ENCODE assay signal across 26 cellular contexts in genomic region chr2:91839904-91840868, GRCh38.
A peak's percentile ranks its signal among the peaks of the same experiment; 100 is the strongest.
DNase-seq lines count a peak whose midpoint lies in the region; ATAC-seq, FAIRE-seq and TF ChIP-seq lines count a peak whose summit lies in the region.
"Had no signal": no experiment of that assay in that cellular context is flagged by ENCODE, and none has a peak within 500 bp of the region (broad histone marks: within the 10 kb centered on the region; RNA-seq: fewer than 3 reads in every experiment).

No MANE protein-coding gene starts in this region.

- H3K4me3 ChIP-seq in PC-3 (ENCODE audit: low read length) = peak overlapping the region; percentile 18; the same call in 1 of the 2 replicates
- H3K4me3 ChIP-seq: adrenal gland, coronary artery, K562, lung, SJSA1 had no signal

- H3K79me2 ChIP-seq in PC-3 (ENCODE audit: low read length) = no peaks in the 10 kb centered on the region

- DNase-seq in Calu3 (no peak), PC-3 (no peak), mesenteric fat pad (ENCODE audit: low spot score) (peak; percentile 77), chondrocyte (ENCODE audit: low spot score) (no peak), urothelium cell line (ENCODE audit: low spot score) (no peak), SW480 (ENCODE audit: low spot score) (no peak)
- DNase-seq: activated CD4-positive, alpha-beta T cell treated with anti-CD3 and anti-CD28 coated beads for 1 hour; activated CD8-positive, alpha-beta memory T cell treated with anti-CD3 and anti-CD28 coated beads for 24 hours; activated T-cell treated with anti-CD3 and anti-CD28 coated beads, Interleukin-2, amount 50 U/mL, for 1 hour; adrenal gland; CD8-positive, alpha-beta T cell; NCI-H146; NCI-H524; Peyer's patch; T-helper 17 cell had no signal

- H3K9me3 ChIP-seq in PC-3 (ENCODE audit: low read length) = no peaks in the 10 kb centered on the region
- H3K9me3 ChIP-seq: adrenal gland, Peyer's patch, SJSA1 had no signal

- POLR2A ChIA-PET in PC-3 (lab: Charles Lee; ENCODE audit: unreplicated experiment) = no interaction called here

- H2AFZ ChIP-seq in PC-3 (ENCODE audit: low read length) = no peak overlapping the region

- TF ChIP-seq CTCF in Calu3 (IDR thresholded peaks at IDR 0.05; ENCODE audit: unreplicated experiment) (no peak), PC-3 (conservative IDR thresholded peaks at IDR 0.05; ENCODE audit: low read depth, low read length) (no peak), chondrocyte (IDR thresholded peaks at IDR 0.05) (no peak)

- ATAC-seq in PC-3 = no peak
- no peak for ATAC-seq in stimulated activated memory B cell treated with anti-CD40 and anti-IgM and Interleukin-4, amounts not matched to agents 10 μg/mL and 1 μg/mL and 100 μg/mL, for 72 hours
- ATAC-seq: CD8-positive, alpha-beta T cell; K562; stimulated activated effector memory CD8-positive, alpha-beta T cell treated with anti-CD3 and anti-CD28 coated beads, Interleukin-12 subunit alpha, Interleukin-12 subunit beta, amount 100 ng/mL, for 72 hours; T-helper 17 cell had no signal

- H3K4me2 ChIP-seq in PC-3 (ENCODE audit: low read length) = peak overlapping the region; percentile 31; the same call in 1 of the 2 replicates

- no peak overlapping the region for H3K27ac Mint-ChIP-seq in Calu3 (ENCODE audit: unreplicated experiment)
- H3K27ac Mint-ChIP-seq in stimulated activated memory B cell treated with anti-CD40 and anti-IgM and Interleukin-4, amounts not matched to agents 10 μg/mL and 1 μg/mL and 100 μg/mL, for 72 hours = no peak overlapping the region
- no peak overlapping the region for H3K27ac Mint-ChIP-seq in chondrocyte (ENCODE audit: unreplicated experiment)
- H3K27ac Mint-ChIP-seq: CD8-positive, alpha-beta T cell; progenitor cell of endocrine pancreas; stimulated activated effector memory CD8-positive, alpha-beta T cell treated with anti-CD3 and anti-CD28 coated beads, Interleukin-12 subunit alpha, Interleukin-12 subunit beta, amount 100 ng/mL, for 72 hours; T-helper 17 cell had no signal

- H3K4me1 Mint-ChIP-seq in Calu3 (ENCODE audit: low read depth, unreplicated experiment) (no peaks in the 10 kb centered on the region), chondrocyte (ENCODE audit: low read depth) (no peaks in the 10 kb centered on the region)
- H3K4me1 Mint-ChIP-seq in stimulated activated memory B cell treated with anti-CD40 and anti-IgM and Interleukin-4, amounts not matched to agents 10 μg/mL and 1 μg/mL and 100 μg/mL, for 72 hours = no peaks in the 10 kb centered on the region
- H3K4me1 Mint-ChIP-seq: neural crest cell; stimulated activated effector memory CD8-positive, alpha-beta T cell treated with anti-CD3 and anti-CD28 coated beads, Interleukin-12 subunit alpha, Interleukin-12 subunit beta, amount 100 ng/mL, for 72 hours; T-helper 17 cell had no signal

- H3K36me3 Mint-ChIP-seq in Calu3 (ENCODE audit: insufficient read depth, unreplicated experiment) (no peaks in the 10 kb centered on the region), chondrocyte (ENCODE audit: low read depth) (no peaks in the 10 kb centered on the region)
- H3K36me3 Mint-ChIP-seq in stimulated activated memory B cell treated with anti-CD40 and anti-IgM and Interleukin-4, amounts not matched to agents 10 μg/mL and 1 μg/mL and 100 μg/mL, for 72 hours = no peaks in the 10 kb centered on the region
- H3K36me3 Mint-ChIP-seq: CD8-positive, alpha-beta T cell; stimulated activated effector memory CD8-positive, alpha-beta T cell treated with anti-CD3 and anti-CD28 coated beads, Interleukin-12 subunit alpha, Interleukin-12 subunit beta, amount 100 ng/mL, for 72 hours had no signal

- H3K4me1 ChIP-seq in PC-3 (ENCODE audit: insufficient read depth, low read length) = no peaks in the 10 kb centered on the region
- H3K4me1 ChIP-seq: adrenal gland, SJSA1 had no signal

- H3K27me3 Mint-ChIP-seq in Calu3 (ENCODE audit: unreplicated experiment) = peaks cover 11% of the 10 kb centered on the region
- peaks cover 34% of the 10 kb centered on the region for H3K27me3 Mint-ChIP-seq in stimulated activated memory B cell treated with anti-CD40 and anti-IgM and Interleukin-4, amounts not matched to agents 10 μg/mL and 1 μg/mL and 100 μg/mL, for 72 hours
- no peaks in the 10 kb centered on the region for H3K27me3 Mint-ChIP-seq in chondrocyte (ENCODE audit: low read depth)
- H3K27me3 Mint-ChIP-seq: progenitor cell of endocrine pancreas had no signal

- no peak for FAIRE-seq in urothelium cell line (lab: Jason Lieb, UNC)
- FAIRE-seq: bronchial epithelial cell, G401.6, K562, keratinocyte had no signal

- H3F3A ChIP-seq in PC-3 (ENCODE audit: low read length, unreplicated experiment) = no peaks in the 10 kb centered on the region

- H3K4me3 Mint-ChIP-seq in Calu3 (ENCODE audit: low read depth, unreplicated experiment) = peak overlapping the region; percentile 9
- peak overlapping the region; percentile 18 for H3K4me3 Mint-ChIP-seq in stimulated activated memory B cell treated with anti-CD40 and anti-IgM and Interleukin-4, amounts not matched to agents 10 μg/mL and 1 μg/mL and 100 μg/mL, for 72 hours
- no peak overlapping the region for H3K4me3 Mint-ChIP-seq in chondrocyte (ENCODE audit: unreplicated experiment)
- H3K4me3 Mint-ChIP-seq: CD8-positive, alpha-beta T cell; neural crest cell; stimulated activated effector memory CD8-positive, alpha-beta T cell treated with anti-CD3 and anti-CD28 coated beads, Interleukin-12 subunit alpha, Interleukin-12 subunit beta, amount 100 ng/mL, for 72 hours; T-helper 17 cell had no signal

- H3K9ac ChIP-seq in PC-3 (ENCODE audit: low read length) = no peak overlapping the region

- H3K9me2 ChIP-seq in PC-3 (replicated peaks; ENCODE audit: low read length) = no peaks in the 10 kb centered on the region

- no peak overlapping the region for H3K27ac ChIP-seq in PC-3 (ENCODE audit: low read length)
- H3K27ac ChIP-seq: adrenal gland, coronary artery, Peyer's patch, SJSA1 had no signal

- peaks cover 19% of the 10 kb centered on the region for H3K27me3 ChIP-seq in PC-3 (ENCODE audit: low read length)

- H4K20me1 ChIP-seq in PC-3 (ENCODE audit: low read length) = no peaks in the 10 kb centered on the region

- intact Hi-C loops in Calu3 (cut with micrococcal nuclease; ENCODE audit: unreplicated experiment) (no loop called here), PC-3 (cut with micrococcal nuclease) (no loop called here)

- CTCF ChIA-PET in Calu3 (lab: Charles Lee) (no interaction called here), PC-3 (lab: Charles Lee) (no interaction called here)

- H3K9me3 Mint-ChIP-seq in Calu3 (ENCODE audit: low read depth, unreplicated experiment) (no peaks in the 10 kb centered on the region), chondrocyte (ENCODE audit: low read depth) (peaks cover 8% of the 10 kb centered on the region)
- no peaks in the 10 kb centered on the region for H3K9me3 Mint-ChIP-seq in stimulated activated memory B cell treated with anti-CD40 and anti-IgM and Interleukin-4, amounts not matched to agents 10 μg/mL and 1 μg/mL and 100 μg/mL, for 72 hours
- H3K9me3 Mint-ChIP-seq: CD8-positive, alpha-beta T cell; neural crest cell; stimulated activated effector memory CD8-positive, alpha-beta T cell treated with anti-CD3 and anti-CD28 coated beads, Interleukin-12 subunit alpha, Interleukin-12 subunit beta, amount 100 ng/mL, for 72 hours had no signal

- BruUV-seq in Calu3 (replicated peaks; lab: Mats Ljungman, UMichigan) (no TSS peak), PC-3 (replicated peaks; lab: Mats Ljungman, UMichigan) (no TSS peak)

- H3K36me3 ChIP-seq in PC-3 (ENCODE audit: low read depth, low read length) = no peaks in the 10 kb centered on the region
- H3K36me3 ChIP-seq: adrenal gland, Peyer's patch, SJSA1 had no signal
